Comparison of ENCODE assay signal across 15 cellular contexts in the genomic region with DNA sequence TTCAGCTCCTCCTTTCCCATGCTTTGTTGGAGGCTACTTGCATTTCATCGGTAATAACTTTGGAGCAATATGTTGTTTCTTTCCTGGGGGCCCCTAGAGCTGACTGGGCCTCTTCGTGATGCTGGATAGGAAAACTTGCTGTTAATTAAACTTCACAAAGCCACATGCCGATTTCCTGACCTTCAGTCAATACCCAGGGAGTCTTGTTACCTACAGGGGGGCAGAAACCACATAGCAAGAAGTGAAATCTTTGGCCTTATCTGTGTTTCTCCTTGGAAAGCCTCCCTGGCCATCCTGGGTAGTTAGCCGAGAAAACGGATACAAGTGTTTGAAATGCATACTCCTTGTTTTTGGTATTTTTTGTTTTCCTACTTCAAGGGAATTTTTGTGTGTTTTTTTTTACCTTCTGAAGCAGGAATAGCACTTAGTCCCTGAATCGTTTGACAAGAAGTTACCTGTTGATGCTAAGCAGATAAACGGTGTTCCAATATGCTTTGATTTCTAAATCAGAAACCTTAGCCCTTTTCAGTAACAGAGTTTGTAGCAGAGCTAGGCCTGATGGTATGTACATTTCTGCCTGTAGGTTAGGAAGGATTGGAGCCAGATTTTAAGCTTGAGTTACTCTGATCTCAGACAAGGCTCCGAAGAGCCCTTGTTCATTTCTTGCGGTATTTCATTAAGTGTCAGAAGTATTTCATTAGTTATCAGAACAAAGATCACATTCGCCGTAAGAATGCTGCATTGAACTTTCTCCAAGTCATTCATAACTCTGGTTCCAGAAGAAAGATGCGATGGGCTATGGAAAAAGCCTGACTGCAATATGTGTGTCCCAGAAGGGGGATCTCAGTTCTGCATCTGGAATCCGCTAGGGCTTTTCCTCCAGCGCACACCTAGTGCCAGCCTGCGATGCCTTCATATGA.
"Had no signal": no experiment of that assay in that cellular context is flagged by ENCODE, and none has a peak within 500 bp of the region (broad histone marks: within the 10 kb centered on the region; RNA-seq: fewer than 3 reads in every experiment).

No MANE protein-coding gene starts in this region.

- H3K27ac ChIP-seq: tibial nerve had no signal

- H3K4me3 ChIP-seq: heart left ventricle, tibial nerve had no signal

- H3K4me3 Mint-ChIP-seq: activated CD4-positive, alpha-beta T cell treated with anti-CD3 and anti-CD28 coated beads, Interleukin-2, amount 10 ng/mL, durations not matched to agents 7 days and 5 days; activated naive CD8-positive, alpha-beta T cell treated with anti-CD3 and anti-CD28 coated beads for 36 hours; T-helper 1 cell treated with Interleukin-12 subunit alpha and Interleukin-12 subunit beta and Interleukin-4 antibody, amounts not matched to agents 30 μg/mL and 1 μg/mL, for 36 hours had no signal

- H3K27ac Mint-ChIP-seq: activated CD4-positive, alpha-beta T cell treated with anti-CD3 and anti-CD28 coated beads, Interleukin-2, amount 10 ng/mL, durations not matched to agents 7 days and 5 days; activated naive CD8-positive, alpha-beta T cell treated with anti-CD3 and anti-CD28 coated beads for 36 hours; T-helper 1 cell treated with Interleukin-12 subunit alpha and Interleukin-12 subunit beta and Interleukin-4 antibody, amounts not matched to agents 30 μg/mL and 1 μg/mL, for 36 hours had no signal

- H3K36me3 ChIP-seq: heart left ventricle, tibial nerve had no signal

- H3K36me3 Mint-ChIP-seq: activated naive CD8-positive, alpha-beta T cell treated with anti-CD3 and anti-CD28 coated beads for 36 hours had no signal

- H3K9me3 Mint-ChIP-seq: activated CD4-positive, alpha-beta T cell treated with anti-CD3 and anti-CD28 coated beads, Interleukin-2, amount 10 ng/mL, durations not matched to agents 7 days and 5 days; activated naive CD8-positive, alpha-beta T cell treated with anti-CD3 and anti-CD28 coated beads for 36 hours; T-helper 1 cell treated with Interleukin-12 subunit alpha and Interleukin-12 subunit beta and Interleukin-4 antibody, amounts not matched to agents 30 μg/mL and 1 μg/mL, for 36 hours had no signal

- H3K4me1 ChIP-seq: tibial nerve had no signal

- H3K4me1 Mint-ChIP-seq: activated CD4-positive, alpha-beta T cell treated with anti-CD3 and anti-CD28 coated beads, Interleukin-2, amount 10 ng/mL, durations not matched to agents 7 days and 5 days; activated naive CD8-positive, alpha-beta T cell treated with anti-CD3 and anti-CD28 coated beads for 36 hours had no signal

- ATAC-seq: heart left ventricle, left lobe of liver, right cardiac atrium had no signal

- DNase-seq: activated CD4-positive, alpha-beta T cell treated with anti-CD3 and anti-CD28 coated beads, Interleukin-2, amount 10 ng/mL, durations not matched to agents 7 days and 5 days; activated CD4-positive, CD25-positive, alpha-beta regulatory T cell; activated CD8-positive, alpha-beta memory T cell treated with anti-CD3 and anti-CD28 coated beads for 24 hours; activated naive CD8-positive, alpha-beta T cell treated with anti-CD3 and anti-CD28 coated beads for 36 hours; activated T-cell treated with anti-CD3 and anti-CD28 coated beads, Interleukin-2, amount 50 U/mL, for 1 hour; caudate nucleus; cortex of kidney; effector CD8-positive, alpha-beta T cell; heart left ventricle; posterior cingulate gyrus; right cardiac atrium; small intestine had no signal

- H3K9me3 ChIP-seq: tibial nerve had no signal

- H3K27me3 ChIP-seq: heart left ventricle, tibial nerve had no signal
